Comparison of ENCODE assay signal across 17 cellular contexts in genomic region chr4:159430896-159431295, GRCh38.
DNase-seq lines count a peak whose midpoint lies in the region; ATAC-seq and TF ChIP-seq lines count a peak whose summit lies in the region.
"Had no signal": no experiment of that assay in that cellular context is flagged by ENCODE, and none has a peak within 500 bp of the region (broad histone marks: within the 10 kb centered on the region; RNA-seq: fewer than 3 reads in every experiment).

No MANE protein-coding gene starts in this region.

- peaks cover 11% of the 10 kb centered on the region for H3K4me1 ChIP-seq in A673 (ENCODE audit: insufficient read depth, low read length, poor library complexity, severe bottlenecking)
- H3K4me1 ChIP-seq in HEK293 (ENCODE audit: control insufficient read depth, insufficient read depth, low read length): peaks cover 6% of the 10 kb centered on the region; the same call in 1 of the 2 replicates
- no peaks in the 10 kb centered on the region for H3K4me1 ChIP-seq in mesenchymal stem cell (ENCODE audit: control insufficient read depth, insufficient read depth, low read depth, low read length)
- no peaks in the 10 kb centered on the region for H3K4me1 ChIP-seq in testis
- H3K4me1 ChIP-seq in mammary epithelial cell (ENCODE audit: insufficient read depth, low read length): peaks cover 19% of the 10 kb centered on the region
- H3K4me1 ChIP-seq: Caco-2 had no signal

- no peaks in the 10 kb centered on the region for H3K79me2 ChIP-seq in mammary epithelial cell (ENCODE audit: insufficient read depth, low read length)

- no peak overlapping the region for H2BK5ac ChIP-seq in mesenchymal stem cell (ENCODE audit: low read depth, low read length, poor library complexity, severe bottlenecking)

- no peak overlapping the region for H2AFZ ChIP-seq in mesenchymal stem cell (ENCODE audit: low read depth, low read length)
- no peak overlapping the region for H2AFZ ChIP-seq in mammary epithelial cell (ENCODE audit: low read depth, low read length)

- no peak overlapping the region for H3K4me3 ChIP-seq in A673 (ENCODE audit: low read depth, low read length, poor library complexity, severe bottlenecking)
- no peak overlapping the region for H3K4me3 ChIP-seq in HEK293 (ENCODE audit: low read depth, low read length)
- H3K4me3 ChIP-seq in mesenchymal stem cell (ENCODE audit: insufficient read depth in 1 of 2, low read depth in 1 of 2, low read length in 2 of 2): no peak overlapping the region
- peak overlapping the region; percentile 9 to 29 for H3K4me3 ChIP-seq in testis
- H3K4me3 ChIP-seq in mammary epithelial cell (replicated peaks in 1 of 3; ENCODE audit: insufficient read depth in 1 of 3, low read depth in 2 of 3, low read length in 3 of 3): no peak overlapping the region
- H3K4me3 ChIP-seq: BLaER1 treated with 17β-estradiol and CSF1 and Interleukin-3, amounts not matched to agents 10 nM and 100 nM had no signal

- no peaks in the 10 kb centered on the region for H3K36me3 ChIP-seq in A673 (ENCODE audit: insufficient read depth, low read length, poor library complexity, severe bottlenecking)
- no peaks in the 10 kb centered on the region for H3K36me3 ChIP-seq in HEK293 (ENCODE audit: control insufficient read depth in 2 of 2, insufficient read depth in 1 of 2, low read length in 2 of 2)
- no peaks in the 10 kb centered on the region for H3K36me3 ChIP-seq in mesenchymal stem cell (ENCODE audit: control insufficient read depth in 1 of 2, insufficient read depth in 2 of 2, low read depth in 1 of 2, low read length in 2 of 2)
- H3K36me3 ChIP-seq in testis (ENCODE audit: low read depth, missing control alignments): no peaks in the 10 kb centered on the region
- H3K36me3 ChIP-seq in mammary epithelial cell (ENCODE audit: insufficient read depth, low read length): no peaks in the 10 kb centered on the region
- H3K36me3 ChIP-seq: BLaER1 treated with 17β-estradiol and CSF1 and Interleukin-3, amounts not matched to agents 10 nM and 100 nM had no signal

- BruUV-seq in A673 (replicated peaks; lab: Mats Ljungman, UMichigan): no TSS peak
- no TSS peak for BruUV-seq in mammary epithelial cell (replicated peaks; lab: Mats Ljungman, UMichigan)

- no peak overlapping the region for H4K91ac ChIP-seq in mesenchymal stem cell (ENCODE audit: low read length)

- H3K4ac ChIP-seq in mesenchymal stem cell (ENCODE audit: low read depth in 1 of 2, low read length in 2 of 2): no peak overlapping the region

- intact Hi-C loops in A673 (cut with micrococcal nuclease; ENCODE audit: unreplicated experiment) (no loop called here), testis (cut with DNase I; ENCODE audit: low total_unique reads) (no loop called here), mammary epithelial cell (cut with micrococcal nuclease) (no loop called here)

- no peak overlapping the region for H3K4me2 ChIP-seq in mesenchymal stem cell (ENCODE audit: low read length, poor library complexity, severe bottlenecking)
- no peak overlapping the region for H3K4me2 ChIP-seq in mammary epithelial cell (ENCODE audit: insufficient read depth, low read depth, low read length)
- H3K4me2 ChIP-seq: BLaER1 treated with 17β-estradiol and CSF1 and Interleukin-3, amounts not matched to agents 10 nM and 100 nM had no signal

- peak; percentile 70 for DNase-seq in A673 (ENCODE audit: low spot score)
- no peak for DNase-seq in mesenchymal stem cell
- no peak for DNase-seq in testis
- DNase-seq in mammary epithelial cell: no peak
- no peak for DNase-seq in NCI-H1417 treated with DMSO at 0.1 percent for 48 hours (lab: John Stamatoyannopoulos, UW)
- DNase-seq: 8988T; AML-193; Caco-2; Calu3; CD4-positive, alpha-beta T cell; CD8-positive, alpha-beta T cell; DMS79 treated with DMSO at 0.1 percent for 48 hours; GF-D8 had no signal

- no peak overlapping the region for H2BK12ac ChIP-seq in mesenchymal stem cell (ENCODE audit: low read length in 2 of 2)

- TF ChIP-seq CTCF in A673 (conservative IDR thresholded peaks at IDR 0.05; ENCODE audit: low read depth, low read length) (no peak), HEK293 (tag by site-specific recombination; IDR thresholded peaks at IDR 0.05) (no peak), testis (IDR thresholded peaks at IDR 0.05) (no peak), mammary epithelial cell (conservative IDR thresholded peaks at IDR 0.05 in 1 of 2, IDR thresholded peaks at IDR 0.05 in 1 of 2; ENCODE audit: extremely low read depth in 1 of 2, insufficient read depth in 1 of 2, low read depth in 1 of 2, low read length in 2 of 2) (no peak)

- no peak overlapping the region for H2AK5ac ChIP-seq in mesenchymal stem cell (ENCODE audit: low read length, severe bottlenecking)

- POLR2A ChIA-PET in A673 (lab: Charles Lee; ENCODE audit: low non-redundant PET) (no interaction called here), HEK293 (lab: Yijun Ruan, JAX) (no interaction called here)

- H3K9me3 ChIP-seq in A673 (ENCODE audit: low read depth, low read length, poor library complexity, severe bottlenecking) (no peaks in the 10 kb centered on the region), HEK293 (ENCODE audit: control insufficient read depth, insufficient read depth, low read depth, low read length) (no peaks in the 10 kb centered on the region), mesenchymal stem cell (ENCODE audit: control insufficient read depth, low read length) (no peaks in the 10 kb centered on the region), testis (no peaks in the 10 kb centered on the region), mammary epithelial cell (replicated peaks; ENCODE audit: insufficient read depth, low read length) (no peaks in the 10 kb centered on the region)
- H3K9me3 ChIP-seq: Caco-2 had no signal

- TF ChIP-seq POLR2A in testis (IDR thresholded peaks at IDR 0.05): no peak

- CTCF ChIA-PET in A673 (lab: Charles Lee) (no interaction called here), HEK293 (lab: Yijun Ruan, JAX) (interaction anchor here (0.7 kb wide), 1 partner anchor 94 kb away, joined by 5 read pairs; no protein-coding TSS in a partner anchor), mammary epithelial cell (lab: Charles Lee; ENCODE audit: low non-redundant PET) (no interaction called here)

- no peak overlapping the region for H3K18ac ChIP-seq in mesenchymal stem cell (ENCODE audit: low read depth in 1 of 2, low read length in 2 of 2)

- 96% methylated on average over 4 of the region's 5 CpGs for WGBS in mesenchymal stem cell
- WGBS in testis, 2 donors: 55 to 87% methylated on average over 5 of the region's 5 CpGs
- WGBS in mammary epithelial cell (ENCODE audit: low coverage, missing lambda C conversion rate): 91% methylated on average over 4 of the region's 5 CpGs

- ATAC-seq in GM21786 (IDR thresholded peaks at IDR 0.05; ENCODE audit: unreplicated experiment): no peak
- ATAC-seq: CD8-positive, alpha-beta T cell had no signal

- H3K23ac ChIP-seq in mesenchymal stem cell (ENCODE audit: low read length in 2 of 2): no peak overlapping the region

- in situ Hi-C loops in mammary epithelial cell (cut with MboI; ENCODE audit: low sequenced_read_pairs in 2 of 2): loop anchor here in 1 of 2 donors (25.0 kb wide), 2 partner anchors 569 to 694 kb away; no protein-coding TSS in a partner anchor

- no peak overlapping the region for H2BK15ac ChIP-seq in mesenchymal stem cell (ENCODE audit: low read depth, poor library complexity, severe bottlenecking)

- dilution Hi-C loops in mammary epithelial cell (cut with HindIII; ENCODE audit: low sequenced_read_pairs): no loop called here

- no peak overlapping the region for H2BK120ac ChIP-seq in mesenchymal stem cell (ENCODE audit: low read depth, low read length)

- no peak overlapping the region for H3K27ac ChIP-seq in A673 (ENCODE audit: low read depth, low read length, poor library complexity, severe bottlenecking)
- H3K27ac ChIP-seq in HEK293 (ENCODE audit: extremely low read depth, low read depth, low read length): no peak overlapping the region
- H3K27ac ChIP-seq in mesenchymal stem cell (ENCODE audit: low read length, poor library complexity, severe bottlenecking): no peak overlapping the region
- H3K27ac ChIP-seq in testis: no peak overlapping the region
- H3K27ac ChIP-seq in mammary epithelial cell (ENCODE audit: insufficient read depth, low read depth, low read length): no peak overlapping the region
- H3K27ac ChIP-seq: BLaER1 treated with 17β-estradiol and CSF1 and Interleukin-3, amounts not matched to agents 10 nM and 100 nM; C4-2B had no signal

- H4K20me1 ChIP-seq in mammary epithelial cell (ENCODE audit: insufficient read depth, low read length): no peaks in the 10 kb centered on the region
- H4K20me1 ChIP-seq: BLaER1 treated with 17β-estradiol and CSF1 and Interleukin-3, amounts not matched to agents 10 nM and 100 nM had no signal

- peak overlapping the region; percentile 20 for H4K8ac ChIP-seq in mesenchymal stem cell (ENCODE audit: low read length)

- H3K9ac ChIP-seq in mesenchymal stem cell (ENCODE audit: low read length) (no peak overlapping the region), mammary epithelial cell (ENCODE audit: insufficient read depth, low read length) (no peak overlapping the region)
- H3K9ac ChIP-seq: BLaER1 treated with 17β-estradiol and CSF1 and Interleukin-3, amounts not matched to agents 10 nM and 100 nM had no signal

- H3K79me1 ChIP-seq in mesenchymal stem cell (replicated peaks; ENCODE audit: low read length, poor library complexity, severe bottlenecking): no peaks in the 10 kb centered on the region

- H3K27me3 ChIP-seq in A673 (replicated peaks; ENCODE audit: insufficient read depth, low read depth, low read length, poor library complexity) (no peaks in the 10 kb centered on the region), mesenchymal stem cell (ENCODE audit: control insufficient read depth in 1 of 2, insufficient read depth in 1 of 2, low read length in 2 of 2) (no peaks in the 10 kb centered on the region), testis (no peaks in the 10 kb centered on the region), mammary epithelial cell (ENCODE audit: insufficient read depth, low read length) (no peaks in the 10 kb centered on the region)
- H3K27me3 ChIP-seq: BLaER1 treated with 17β-estradiol and CSF1 and Interleukin-3, amounts not matched to agents 10 nM and 100 nM had no signal

- H3K14ac ChIP-seq in mesenchymal stem cell (ENCODE audit: low read length in 2 of 2): no peak overlapping the region

TF ChIP-seq in HEK293, 187 proteins besides CTCF, POLR2A, EP300 and RAD21:
- TF ChIP-seq ZNF366 (tag by site-specific recombination; conservative IDR thresholded peaks at IDR 0.05): peak; percentile 64
- TF ChIP-seq ZNF621 (tag by site-specific recombination; IDR thresholded peaks at IDR 0.05): no peak
TF ChIP-seq in HEK293: peak in this region for 1.

Comparison
In these comparisons a context has a peak if more than half of its experiments do, and no peak if none do; other contexts are left out.
1. H3K4me3 ChIP-seq: peak in testis (2 of 2); none in A673 (single experiment), HEK293 (single experiment), mesenchymal stem cell (0 of 2) and mammary epithelial cell (0 of 3).